Comparison of ENCODE assay signal across 20 cellular contexts in genomic region chr3:56324473-56324872, GRCh38.
"Had no signal": no experiment of that assay in that cellular context is flagged by ENCODE, and none has a peak within 500 bp of the region (broad histone marks: within the 10 kb centered on the region; RNA-seq: fewer than 3 reads in every experiment).

No MANE protein-coding gene starts in this region.

- H3K27me3 ChIP-seq: gastrocnemius medialis, heart right ventricle, ovary, right atrium auricular region, sigmoid colon, stomach, tibial artery, upper lobe of right lung had no signal

- DNase-seq: central memory CD4-positive, alpha-beta T cell; cortex of kidney; effector memory CD4-positive, alpha-beta T cell; gastrocnemius medialis; heart right ventricle; lower lobe of right lung; mucosa of descending colon; naive thymus-derived CD8-positive, alpha-beta T cell; sigmoid colon; stimulated activated CD4-positive, alpha-beta T cell treated with anti-CD3 and anti-CD28 coated beads, Interleukin-12 subunit alpha, Interleukin-12 subunit beta, amount 100 ng/mL, for 4 hours; stimulated activated naive CD4-positive, alpha-beta T cell; stomach; upper lobe of right lung had no signal

- H3K9me3 ChIP-seq: gastrocnemius medialis, heart right ventricle, lower lobe of right lung, mucosa of descending colon, ovary, right atrium auricular region, sigmoid colon, stomach, tibial artery, upper lobe of right lung had no signal

- H3K4me1 ChIP-seq: gastrocnemius medialis, lower lobe of right lung, tibial artery, upper lobe of right lung had no signal

- H3K27ac ChIP-seq: gastrocnemius medialis, heart right ventricle, lower lobe of right lung, skin epidermis, stomach, tibial artery, upper lobe of right lung had no signal

- H3K36me3 Mint-ChIP-seq: naive thymus-derived CD8-positive, alpha-beta T cell had no signal

- H3K36me3 ChIP-seq: gastrocnemius medialis, heart right ventricle, lower lobe of right lung, ovary, right atrium auricular region, sigmoid colon, stomach, tibial artery, upper lobe of right lung had no signal

- FAIRE-seq: endometrium, islet of Langerhans had no signal

- H3K4me3 ChIP-seq: gastrocnemius medialis, heart right ventricle, lower lobe of right lung, mucosa of descending colon, ovary, right atrium auricular region, sigmoid colon, skin epidermis, stomach, tibial artery, upper lobe of right lung had no signal

- ATAC-seq: gastrocnemius medialis; left lobe of liver; naive thymus-derived CD8-positive, alpha-beta T cell had no signal

- H3K4me3 Mint-ChIP-seq: naive thymus-derived CD8-positive, alpha-beta T cell had no signal

- H3K9me3 Mint-ChIP-seq: naive thymus-derived CD8-positive, alpha-beta T cell had no signal
